In genomic region chr7:148888300-148888699, GRCh38 we compare ENCODE assay signal across 29 cellular contexts.
"Had no signal": no experiment of that assay in that cellular context is flagged by ENCODE, and none has a peak within 500 bp of the region (broad histone marks: within the 10 kb centered on the region; RNA-seq: fewer than 3 reads in every experiment).

No MANE protein-coding gene starts in this region.

- H3K9me3 Mint-ChIP-seq: immature natural killer cell; mesothelial cell of epicardium; naive B cell; natural killer cell treated with Interleukin-12 subunit alpha and Interleukin-12 subunit beta and Interleukin-15 and Interleukin-18, amount 100 ng/mL, for 72 hours; stimulated activated effector memory CD8-positive, alpha-beta T cell treated with anti-CD3 and anti-CD28 coated beads, Interleukin-12 subunit alpha, Interleukin-12 subunit beta, amount 100 ng/mL, for 72 hours had no signal

- H3K4me3 ChIP-seq: left lung, lower lobe of right lung, pancreas, prostate gland, sigmoid colon, spleen, suprapubic skin, thoracic aorta, tibial artery, upper lobe of right lung had no signal

- ATAC-seq: left colon; left lung; lower lobe of right lung; natural killer cell treated with Interleukin-12 subunit alpha and Interleukin-12 subunit beta and Interleukin-15 and Interleukin-18, amount 100 ng/mL, for 72 hours; pancreas; right cardiac atrium; stimulated activated effector memory CD8-positive, alpha-beta T cell treated with anti-CD3 and anti-CD28 coated beads, Interleukin-12 subunit alpha, Interleukin-12 subunit beta, amount 100 ng/mL, for 72 hours; upper lobe of right lung had no signal

- H3K4me3 Mint-ChIP-seq: immature natural killer cell; mesothelial cell of epicardium; natural killer cell treated with Interleukin-12 subunit alpha and Interleukin-12 subunit beta and Interleukin-15 and Interleukin-18, amount 100 ng/mL, for 72 hours; stimulated activated effector memory CD8-positive, alpha-beta T cell treated with anti-CD3 and anti-CD28 coated beads, Interleukin-12 subunit alpha, Interleukin-12 subunit beta, amount 100 ng/mL, for 72 hours; stimulated activated naive CD8-positive, alpha-beta T cell treated with anti-CD3 and anti-CD28 coated beads, Interleukin-15, Interleukin-2, amounts not matched to agents 100 ng/mL and 50 ng/mL, for 24 hours had no signal

- H3K27me3 Mint-ChIP-seq: natural killer cell treated with Interleukin-12 subunit alpha and Interleukin-12 subunit beta and Interleukin-15 and Interleukin-18, amount 100 ng/mL, for 72 hours; stimulated activated naive CD8-positive, alpha-beta T cell treated with anti-CD3 and anti-CD28 coated beads, Interleukin-15, Interleukin-2, amounts not matched to agents 100 ng/mL and 50 ng/mL, for 24 hours had no signal

- H3K27ac ChIP-seq: left lung, lower lobe of right lung, pancreas, prostate gland, sigmoid colon, spleen, suprapubic skin, thoracic aorta, tibial artery, upper lobe of right lung had no signal

- H3K27ac Mint-ChIP-seq: mesothelial cell of epicardium; stimulated activated effector memory CD8-positive, alpha-beta T cell treated with anti-CD3 and anti-CD28 coated beads, Interleukin-12 subunit alpha, Interleukin-12 subunit beta, amount 100 ng/mL, for 72 hours; stimulated activated naive CD8-positive, alpha-beta T cell treated with anti-CD3 and anti-CD28 coated beads, Interleukin-15, Interleukin-2, amounts not matched to agents 100 ng/mL and 50 ng/mL, for 24 hours had no signal

- H3K4me1 ChIP-seq: lower lobe of right lung, pancreas, prostate gland had no signal

- H3K36me3 ChIP-seq: left lung, lower lobe of right lung, pancreas, prostate gland, sigmoid colon, spleen, suprapubic skin, thoracic aorta, tibial artery, upper lobe of right lung had no signal

- DNase-seq: hypothalamus; immature natural killer cell; kidney; left colon; left lung; lower lobe of right lung; mammary epithelial cell; mesenchymal stem cell; naive B cell; nucleus accumbens; pancreas; posterior cingulate gyrus; retina; right cardiac atrium; sigmoid colon; small intestine; spleen; stimulated activated CD4-positive, alpha-beta T cell treated with anti-CD3 and anti-CD28 coated beads, Interleukin-4, amount 100 ng/mL, for 24 hours; stimulated activated naive CD4-positive, alpha-beta T cell; tibial artery; trophoblast cell; upper lobe of right lung had no signal

- H3K27me3 ChIP-seq: pancreas, spleen, suprapubic skin, tibial artery had no signal

- H3K9me3 ChIP-seq: left lung, lower lobe of right lung, pancreas, prostate gland, sigmoid colon, spleen, suprapubic skin, thoracic aorta, tibial artery, upper lobe of right lung had no signal

- H3K36me3 Mint-ChIP-seq: naive B cell had no signal
